Comparison of ENCODE assay signal across 9 cellular contexts in the genomic region with DNA sequence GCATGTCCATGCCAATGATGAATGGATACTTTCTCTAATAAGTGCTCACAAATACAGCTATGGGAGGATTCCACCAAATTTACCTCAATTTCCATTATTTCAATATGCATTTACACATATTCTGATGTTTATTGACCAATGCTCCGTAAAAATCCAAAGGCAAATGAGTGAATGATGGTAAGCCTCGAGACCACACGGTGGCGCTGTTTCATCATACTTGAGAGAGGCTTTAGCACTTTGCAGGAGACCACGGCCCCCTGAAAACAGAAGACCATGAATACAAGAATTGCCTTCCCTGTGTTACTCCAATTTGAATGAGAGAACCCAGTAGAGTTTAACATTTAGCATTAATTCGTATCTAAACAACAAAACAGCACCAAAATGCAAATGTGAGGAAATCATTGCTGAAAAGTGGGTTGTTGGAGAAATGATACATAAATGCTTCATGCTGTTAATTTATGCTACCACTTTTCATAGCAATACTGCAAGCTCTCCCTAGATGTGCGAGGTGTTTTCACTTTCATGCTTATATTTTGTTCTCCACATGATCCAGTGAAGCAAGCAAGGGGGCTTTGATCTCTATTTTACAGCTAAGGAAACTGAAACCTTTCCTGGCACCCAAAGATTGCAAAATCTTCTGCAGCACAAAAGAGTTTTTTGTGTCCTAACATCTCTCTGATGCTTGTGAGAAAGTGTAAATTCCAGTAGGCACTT. TPM values are rescaled to one million over a fixed set of nuclear protein-coding genes. Genes with fewer than 3 reads are reported as not detected.
A peak's percentile ranks its signal among the peaks of the same experiment; 100 is the strongest.
DNase-seq lines count a peak whose midpoint lies in the region; ATAC-seq and TF ChIP-seq lines count a peak whose summit lies in the region.
"Had no signal": no experiment of that assay in that cellular context is flagged by ENCODE, and none has a peak within 500 bp of the region (broad histone marks: within the 10 kb centered on the region; RNA-seq: fewer than 3 reads in every experiment).

No MANE protein-coding gene starts in this region.

- H3K27ac ChIP-seq in heart right ventricle: no peak overlapping the region
- H3K27ac ChIP-seq: skin epidermis had no signal

- peaks cover 0 to 4% (median 0%) of the 10 kb centered on the region in 7 donors for H3K27me3 ChIP-seq in heart right ventricle

- ATAC-seq in SK-N-SH treated with all-trans-retinoic acid at 6 μM for 48 hours (peak; percentile 81), heart right ventricle (peak; percentile 31 to 83 (median 66))

- no peak overlapping the region for H3K4me3 ChIP-seq in heart right ventricle
- H3K4me3 ChIP-seq: skin epidermis had no signal

- H3K4me1 ChIP-seq in heart right ventricle: peaks cover 0 to 34% (median 20%) of the 10 kb centered on the region in 9 donors

- DNase-seq in NCI-H187 (lab: John Stamatoyannopoulos, UW): peak; percentile 5 to 55
- no peak for DNase-seq in NCI-H187 treated with DMSO at 0.1 percent for 48 hours (lab: John Stamatoyannopoulos, UW)
- DNase-seq in NAMALWA (ENCODE audit: low spot score): peak; percentile 96
- peak; percentile 27 for DNase-seq in activated naive CD8-positive, alpha-beta T cell treated with anti-CD3 and anti-CD28 coated beads, Interleukin-2, amount 50 U/mL, for 16 hours (ENCODE audit: low read depth, low spot score)
- peak; percentile 60 to 67 for DNase-seq in heart right ventricle
- peak; percentile 47 for DNase-seq in pulmonary artery endothelial cell (ENCODE audit: low read depth, low spot score)
- no peak for DNase-seq in T1000 (lab: John Stamatoyannopoulos, UW)

- peak; percentile 81 to 91 (median 86) for TF ChIP-seq CTCF in heart right ventricle (IDR thresholded peaks at IDR 0.05)

- no peaks in the 10 kb centered on the region for H3K36me3 ChIP-seq in heart right ventricle

- intact Hi-C loops in heart right ventricle (cut with DNase I): loop anchor here in 9 of 10 donors (1.0 to 10.0 kb wide), 9 partner anchors 34 to 534 kb away; a partner anchor contains a TSS

- no peaks in the 10 kb centered on the region for H3K9me3 ChIP-seq in heart right ventricle

- 10 to 15% methylated on average over 7 of the region's 7 CpGs for WGBS in heart right ventricle, 2 donors

TF ChIP-seq in SK-N-SH treated with all-trans-retinoic acid at 6 μM for 48 hours, 23 proteins besides CTCF, POLR2A, EP300 and RAD21:
- no peak for TF ChIP-seq ZNF70 (CRISPR knock-in tag; IDR thresholded peaks at IDR 0.05)
- TF ChIP-seq, protein P1, sequence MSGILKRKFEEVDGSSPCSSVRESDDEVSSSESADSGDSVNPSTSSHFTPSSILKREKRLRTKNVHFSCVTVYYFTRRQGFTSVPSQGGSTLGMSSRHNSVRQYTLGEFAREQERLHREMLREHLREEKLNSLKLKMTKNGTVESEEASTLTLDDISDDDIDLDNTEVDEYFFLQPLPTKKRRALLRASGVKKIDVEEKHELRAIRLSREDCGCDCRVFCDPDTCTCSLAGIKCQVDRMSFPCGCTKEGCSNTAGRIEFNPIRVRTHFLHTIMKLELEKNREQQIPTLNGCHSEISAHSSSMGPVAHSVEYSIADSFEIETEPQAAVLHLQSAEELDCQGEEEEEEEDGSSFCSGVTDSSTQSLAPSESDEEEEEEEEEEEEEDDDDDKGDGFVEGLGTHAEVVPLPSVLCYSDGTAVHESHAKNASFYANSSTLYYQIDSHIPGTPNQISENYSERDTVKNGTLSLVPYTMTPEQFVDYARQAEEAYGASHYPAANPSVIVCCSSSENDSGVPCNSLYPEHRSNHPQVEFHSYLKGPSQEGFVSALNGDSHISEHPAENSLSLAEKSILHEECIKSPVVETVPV (CRISPR knock-in tag; IDR thresholded peaks at IDR 0.05): no peak
- no peak for TF ChIP-seq OSR1 (CRISPR knock-in tag; IDR thresholded peaks at IDR 0.05)
- no peak for TF ChIP-seq ZNF565 (CRISPR knock-in tag; conservative IDR thresholded peaks at IDR 0.05; ENCODE audit: low read depth)
- TF ChIP-seq, protein P2, sequence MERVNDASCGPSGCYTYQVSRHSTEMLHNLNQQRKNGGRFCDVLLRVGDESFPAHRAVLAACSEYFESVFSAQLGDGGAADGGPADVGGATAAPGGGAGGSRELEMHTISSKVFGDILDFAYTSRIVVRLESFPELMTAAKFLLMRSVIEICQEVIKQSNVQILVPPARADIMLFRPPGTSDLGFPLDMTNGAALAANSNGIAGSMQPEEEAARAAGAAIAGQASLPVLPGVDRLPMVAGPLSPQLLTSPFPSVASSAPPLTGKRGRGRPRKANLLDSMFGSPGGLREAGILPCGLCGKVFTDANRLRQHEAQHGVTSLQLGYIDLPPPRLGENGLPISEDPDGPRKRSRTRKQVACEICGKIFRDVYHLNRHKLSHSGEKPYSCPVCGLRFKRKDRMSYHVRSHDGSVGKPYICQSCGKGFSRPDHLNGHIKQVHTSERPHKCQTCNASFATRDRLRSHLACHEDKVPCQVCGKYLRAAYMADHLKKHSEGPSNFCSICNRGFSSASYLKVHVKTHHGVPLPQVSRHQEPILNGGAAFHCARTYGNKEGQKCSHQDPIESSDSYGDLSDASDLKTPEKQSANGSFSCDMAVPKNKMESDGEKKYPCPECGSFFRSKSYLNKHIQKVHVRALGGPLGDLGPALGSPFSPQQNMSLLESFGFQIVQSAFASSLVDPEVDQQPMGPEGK (CRISPR knock-in tag; IDR thresholded peaks at IDR 0.05; ENCODE audit: borderline replicate concordance): no peak
- no peak for TF ChIP-seq BACH2 (CRISPR knock-in tag; IDR thresholded peaks at IDR 0.05; ENCODE audit: borderline replicate concordance)
- TF ChIP-seq GLIS3 (CRISPR knock-in tag; IDR thresholded peaks at IDR 0.05): no peak
- no peak for TF ChIP-seq ISL1 (CRISPR knock-in tag; IDR thresholded peaks at IDR 0.05)
- no peak for TF ChIP-seq ZFP3 (CRISPR knock-in tag; IDR thresholded peaks at IDR 0.05)
- no peak for TF ChIP-seq ARNTL (CRISPR knock-in tag; IDR thresholded peaks at IDR 0.05; ENCODE audit: borderline replicate concordance, low read depth)
- TF ChIP-seq ZFP30 (CRISPR knock-in tag; IDR thresholded peaks at IDR 0.05): no peak
- TF ChIP-seq, protein P3, sequence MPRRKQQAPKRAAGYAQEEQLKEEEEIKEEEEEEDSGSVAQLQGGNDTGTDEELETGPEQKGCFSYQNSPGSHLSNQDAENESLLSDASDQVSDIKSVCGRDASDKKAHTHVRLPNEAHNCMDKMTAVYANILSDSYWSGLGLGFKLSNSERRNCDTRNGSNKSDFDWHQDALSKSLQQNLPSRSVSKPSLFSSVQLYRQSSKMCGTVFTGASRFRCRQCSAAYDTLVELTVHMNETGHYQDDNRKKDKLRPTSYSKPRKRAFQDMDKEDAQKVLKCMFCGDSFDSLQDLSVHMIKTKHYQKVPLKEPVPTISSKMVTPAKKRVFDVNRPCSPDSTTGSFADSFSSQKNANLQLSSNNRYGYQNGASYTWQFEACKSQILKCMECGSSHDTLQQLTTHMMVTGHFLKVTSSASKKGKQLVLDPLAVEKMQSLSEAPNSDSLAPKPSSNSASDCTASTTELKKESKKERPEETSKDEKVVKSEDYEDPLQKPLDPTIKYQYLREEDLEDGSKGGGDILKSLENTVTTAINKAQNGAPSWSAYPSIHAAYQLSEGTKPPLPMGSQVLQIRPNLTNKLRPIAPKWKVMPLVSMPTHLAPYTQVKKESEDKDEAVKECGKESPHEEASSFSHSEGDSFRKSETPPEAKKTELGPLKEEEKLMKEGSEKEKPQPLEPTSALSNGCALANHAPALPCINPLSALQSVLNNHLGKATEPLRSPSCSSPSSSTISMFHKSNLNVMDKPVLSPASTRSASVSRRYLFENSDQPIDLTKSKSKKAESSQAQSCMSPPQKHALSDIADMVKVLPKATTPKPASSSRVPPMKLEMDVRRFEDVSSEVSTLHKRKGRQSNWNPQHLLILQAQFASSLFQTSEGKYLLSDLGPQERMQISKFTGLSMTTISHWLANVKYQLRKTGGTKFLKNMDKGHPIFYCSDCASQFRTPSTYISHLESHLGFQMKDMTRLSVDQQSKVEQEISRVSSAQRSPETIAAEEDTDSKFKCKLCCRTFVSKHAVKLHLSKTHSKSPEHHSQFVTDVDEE (CRISPR knock-in tag; IDR thresholded peaks at IDR 0.05): no peak
- no peak for TF ChIP-seq RARB (CRISPR knock-in tag; IDR thresholded peaks at IDR 0.05)

RNA-seq across cellular contexts. Expression of a gene that starts 35.4 kb away (rescaled TPM):
- total RNA-seq in heart right ventricle (1 to 10 TPM; 1.1 to 5.9 (median 2.9) TPM), pulmonary artery endothelial cell (0.33 and 0.63 TPM in 2 replicates)
- polyA plus RNA-seq in heart right ventricle: 1 to 10 TPM in 1 of 2 donors, under 1 TPM in 1; 0.59 to 1.6 TPM

Comparison
In these comparisons a context has a peak if more than half of its experiments do, and no peak if none do; other contexts are left out.
1. DNase-seq: peak in NCI-H187 (2 of 2), NAMALWA (single experiment), activated naive CD8-positive, alpha-beta T cell treated with anti-CD3 and anti-CD28 coated beads, Interleukin-2, amount 50 U/mL, for 16 hours (single experiment), heart right ventricle (2 of 2) and pulmonary artery endothelial cell (single experiment); none in NCI-H187 treated with DMSO at 0.1 percent for 48 hours (single experiment) and T1000 (single experiment).